ENCODE assay signal across 13 cellular contexts in genomic region chr6:35185302-35185681, GRCh38. TPM values are rescaled to one million over a fixed set of nuclear protein-coding genes. Genes with fewer than 3 reads are reported as not detected.
DNase-seq lines count a peak whose midpoint lies in the region; ATAC-seq and TF ChIP-seq lines count a peak whose summit lies in the region.
"Had no signal": no experiment of that assay in that cellular context is flagged by ENCODE, and none has a peak within 500 bp of the region (broad histone marks: within the 10 kb centered on the region; RNA-seq: fewer than 3 reads in every experiment).

No MANE protein-coding gene starts in this region.

- no peaks in the 10 kb centered on the region for H3K36me3 ChIP-seq in right atrium auricular region
- no peaks in the 10 kb centered on the region for H3K36me3 ChIP-seq in aorta (ENCODE audit: control insufficient read depth in 1 of 2, insufficient read depth in 2 of 2, low read length in 1 of 2)

- H3K9me3 ChIP-seq in right atrium auricular region (no peaks in the 10 kb centered on the region), aorta (ENCODE audit: control insufficient read depth, low read length) (no peaks in the 10 kb centered on the region)

- H3K36me3 Mint-ChIP-seq in CD14-positive monocyte = no peaks in the 10 kb centered on the region

- H3K27ac ChIP-seq in right atrium auricular region = no peak overlapping the region
- peak overlapping the region; percentile 36 to 92 for H3K27ac ChIP-seq in aorta (ENCODE audit: low read depth in 1 of 2, low read length in 2 of 2)

- ATAC-seq in Right ventricle myocardium inferior = peak; percentile 57
- no peak for ATAC-seq in aorta (ENCODE audit: low FRiP score)

- peaks cover 0 to 3% (median 0%) of the 10 kb centered on the region in 7 donors for H3K9me3 Mint-ChIP-seq in CD14-positive monocyte
- H3K9me3 Mint-ChIP-seq: activated B cell treated with CpG ODN at 0.5 μM for 24 hours; dendritic cell treated with granulocyte-macrophage colony-stimulating factor and Interleukin-4, amounts not matched to agents 40 ng/mL and 50 ng/mL, for 4 days had no signal

- H3K4me3 Mint-ChIP-seq in CD14-positive monocyte = no peak overlapping the region
- H3K4me3 Mint-ChIP-seq: activated B cell treated with CpG ODN at 0.5 μM for 24 hours; dendritic cell treated with granulocyte-macrophage colony-stimulating factor and Interleukin-4, amounts not matched to agents 40 ng/mL and 50 ng/mL, for 4 days had no signal

- 0 to 5% methylated on average over 6 of the region's 6 CpGs for WGBS in aorta, 2 donors

- intact Hi-C loops in Right ventricle myocardium inferior (cut with DNase I) (no loop called here), aorta (cut with DNase I) (loop anchor here (5.0 kb wide), 1 partner anchor 38 kb away; no protein-coding TSS in a partner anchor), CD14-positive monocyte (cut with micrococcal nuclease) (no loop called here)

- H3K4me1 ChIP-seq in right atrium auricular region = peaks cover 0 to 31% of the 10 kb centered on the region in 2 donors
- peaks cover 2 to 4% of the 10 kb centered on the region in 2 donors for H3K4me1 ChIP-seq in aorta (ENCODE audit: control insufficient read depth in 1 of 2, insufficient read depth in 2 of 2, low read length in 2 of 2)

- H3K27me3 Mint-ChIP-seq in CD14-positive monocyte (ENCODE audit: low read depth in 3 of 3) = peaks cover 10 to 27% (median 13%) of the 10 kb centered on the region in 3 donors

- H3K27me3 ChIP-seq in right atrium auricular region = no peaks in the 10 kb centered on the region
- H3K27me3 ChIP-seq in aorta (ENCODE audit: control insufficient read depth in 1 of 2, insufficient read depth in 2 of 2, low read length in 1 of 2) = no peaks in the 10 kb centered on the region

- H3K27ac Mint-ChIP-seq in CD14-positive monocyte = no peak overlapping the region
- H3K27ac Mint-ChIP-seq: activated B cell treated with CpG ODN at 0.5 μM for 24 hours; dendritic cell treated with granulocyte-macrophage colony-stimulating factor and Interleukin-4, amounts not matched to agents 40 ng/mL and 50 ng/mL, for 4 days had no signal

- H3K4me3 ChIP-seq in right atrium auricular region (no peak overlapping the region), cardiac fibroblast (replicated peaks in 1 of 2; ENCODE audit: low read depth in 2 of 2, low read length in 2 of 2) (no peak overlapping the region), aorta (ENCODE audit: low read length in 2 of 2) (no peak overlapping the region)

- H3K4me1 Mint-ChIP-seq in CD14-positive monocyte = peaks cover 2% of the 10 kb centered on the region
- H3K4me1 Mint-ChIP-seq: activated B cell treated with CpG ODN at 0.5 μM for 24 hours had no signal

- DNase-seq in Right ventricle myocardium inferior (ENCODE audit: missing footprints) = peak; percentile 66
- no peak for DNase-seq in right atrium auricular region (ENCODE audit: low spot score)
- peak; percentile 66 to 69 for DNase-seq in cardiac fibroblast (ENCODE audit: low read depth in 2 of 2)
- peak; percentile 11 for DNase-seq in kidney glomerular epithelial cell (lab: John Stamatoyannopoulos, UW)
- DNase-seq in aorta = peak; percentile 72 to 78
- DNase-seq in activated CD4-positive, CD25-positive, alpha-beta regulatory T cell (lab: John Stamatoyannopoulos, UW) = no peak
- no peak for DNase-seq in anterior cingulate cortex (lab: John Stamatoyannopoulos, UW)
- no peak for DNase-seq in CD14-positive monocyte (ENCODE audit: low spot score)
- DNase-seq: ACHN, activated B cell treated with CpG ODN at 0.5 μM for 24 hours, head of caudate nucleus, NCI-H2029 had no signal

- TF ChIP-seq CTCF in right atrium auricular region (IDR thresholded peaks at IDR 0.05) (no peak), cardiac fibroblast (IDR thresholded peaks at IDR 0.05; ENCODE audit: low read depth, low read length) (no peak), CD14-positive monocyte (IDR thresholded peaks at IDR 0.05) (no peak)

RNA-seq across cellular contexts. Expression of gene SCUBE3, which starts 28.5 kb away (rescaled TPM):
- total RNA-seq in Right ventricle myocardium inferior (10.3 TPM), right atrium auricular region (under 1 TPM; 0.12 to 0.59 TPM), aorta (10 to 100 TPM; 57.6 to 63.6 TPM)
- polyA plus RNA-seq in aorta (10 to 100 TPM in 1 of 2 donors, 1 to 10 TPM in 1; 9.1 to 50.9 TPM), CD14-positive monocyte (not detected)
- total RNA-seq: activated B cell treated with CpG ODN at 0.5 μM for 24 hours had no signal

RNA-seq across cellular contexts. Expression of gene TCP11, which starts 44.2 kb away (rescaled TPM):
- not detected for total RNA-seq in Right ventricle myocardium inferior
- total RNA-seq in right atrium auricular region = not detected
- under 1 TPM in 1 of 2 donors, not detected in 1; 0.36 TPM for total RNA-seq in aorta
- not detected for polyA plus RNA-seq in aorta
- not detected for polyA plus RNA-seq in CD14-positive monocyte
- total RNA-seq: activated B cell treated with CpG ODN at 0.5 μM for 24 hours had no signal

Comparison
In these comparisons a context has a peak if more than half of its experiments do, and no peak if none do; other contexts are left out.
1. DNase-seq: peak in Right ventricle myocardium inferior (single experiment), cardiac fibroblast (2 of 2), kidney glomerular epithelial cell (single experiment) and aorta (2 of 2); none in right atrium auricular region (single experiment), activated CD4-positive, CD25-positive, alpha-beta regulatory T cell (0 of 4), anterior cingulate cortex (0 of 58) and CD14-positive monocyte (single experiment).
2. H3K27ac ChIP-seq: peak in aorta (2 of 2); none in right atrium auricular region (0 of 2).
3. intact Hi-C loops: an anchor here in aorta (5.0 kb wide); none called in Right ventricle myocardium inferior and CD14-positive monocyte.